Comparison of ENCODE assay signal across 10 cellular contexts in genomic region chr12:111274820-111275219, GRCh38.
DNase-seq lines count a peak whose midpoint lies in the region; ATAC-seq and TF ChIP-seq lines count a peak whose summit lies in the region.
"Had no signal": no experiment of that assay in that cellular context is flagged by ENCODE, and none has a peak within 500 bp of the region (broad histone marks: within the 10 kb centered on the region; RNA-seq: fewer than 3 reads in every experiment).

No MANE protein-coding gene starts in this region.

- no peaks in the 10 kb centered on the region for H3K9me3 Mint-ChIP-seq in GM23338
- H3K9me3 Mint-ChIP-seq in activated T-cell treated with anti-CD3 and anti-CD28 coated beads, Interleukin-2, amount 50 U/mL, for 24 hours, result no peaks in the 10 kb centered on the region

- intact Hi-C loops in thyroid gland (cut with DNase I), result no loop called here

- H3K27me3 Mint-ChIP-seq in GM23338 (ENCODE audit: insufficient read depth, low read depth, poor library complexity), result no peaks in the 10 kb centered on the region
- H3K27me3 Mint-ChIP-seq in activated T-cell treated with anti-CD3 and anti-CD28 coated beads, Interleukin-2, amount 50 U/mL, for 24 hours, result peaks cover 30% of the 10 kb centered on the region

- H3K4me2 ChIP-seq in GM23338, result no peak overlapping the region

- H3F3A ChIP-seq in GM23338 (replicated peaks; ENCODE audit: low read depth), result no peaks in the 10 kb centered on the region

- TF ChIP-seq POLR2A in thyroid gland (IDR thresholded peaks at IDR 0.05), result no peak

- H3K4me1 Mint-ChIP-seq in GM23338, result peaks cover 3% of the 10 kb centered on the region
- no peaks in the 10 kb centered on the region for H3K4me1 Mint-ChIP-seq in activated T-cell treated with anti-CD3 and anti-CD28 coated beads, Interleukin-2, amount 50 U/mL, for 24 hours (ENCODE audit: low read depth)

- H3K27ac ChIP-seq in GM23338 (ENCODE audit: low read depth), result no peak overlapping the region
- no peak overlapping the region for H3K27ac ChIP-seq in thyroid gland

- no peaks in the 10 kb centered on the region for H3K27me3 ChIP-seq in GM23338 (ENCODE audit: insufficient read depth)
- no peaks in the 10 kb centered on the region for H3K27me3 ChIP-seq in thyroid gland

- no peaks in the 10 kb centered on the region for H3K36me3 ChIP-seq in GM23338 (ENCODE audit: insufficient read depth)
- H3K36me3 ChIP-seq in thyroid gland, result no peaks in the 10 kb centered on the region

- H2AFZ ChIP-seq in GM23338, result no peak overlapping the region

- H3K79me2 ChIP-seq in GM23338 (replicated peaks; ENCODE audit: insufficient read depth), result no peaks in the 10 kb centered on the region

- H3K9me3 ChIP-seq in thyroid gland, result no peaks in the 10 kb centered on the region

- WGBS in thyroid gland, 2 donors, result 76 to 84% methylated on average over 6 of the region's 6 CpGs

- no peaks in the 10 kb centered on the region for H3K4me1 ChIP-seq in GM23338 (ENCODE audit: insufficient read depth)
- no peaks in the 10 kb centered on the region for H3K4me1 ChIP-seq in thyroid gland

- ATAC-seq in GM23338 (peak; percentile 79), HG03442 (IDR thresholded peaks at IDR 0.05; ENCODE audit: unreplicated experiment) (no peak), GM21825 (IDR thresholded peaks at IDR 0.05; ENCODE audit: unreplicated experiment) (no peak)

- H3K9me2 ChIP-seq in GM23338 (ENCODE audit: insufficient read depth), result no peaks in the 10 kb centered on the region

- H3K4me3 Mint-ChIP-seq in GM23338, result no peak overlapping the region; the same call in 2 of the 3 replicates
- H3K4me3 Mint-ChIP-seq in activated T-cell treated with anti-CD3 and anti-CD28 coated beads, Interleukin-2, amount 50 U/mL, for 24 hours, result no peak overlapping the region

- no peak for DNase-seq in AG10803 (ENCODE audit: low read depth)
- DNase-seq in GM23338 (ENCODE audit: low spot score), result peak; percentile 61
- peak; percentile 35 for DNase-seq in RPMI8226
- peak; percentile 22 for DNase-seq in germinal center (ENCODE audit: low spot score)
- no peak for DNase-seq in activated T-cell treated with anti-CD3 and anti-CD28 coated beads, Interleukin-2, amount 50 U/mL, for 24 hours
- no peak for DNase-seq in thyroid gland
- DNase-seq: activated CD4-positive, CD25-positive, alpha-beta regulatory T cell; NCI-H2081 had no signal

- TF ChIP-seq CTCF in AG10803 (conservative IDR thresholded peaks at IDR 0.05; ENCODE audit: low read length) (peak; percentile 44), GM23338 (conservative IDR thresholded peaks at IDR 0.05; ENCODE audit: low read depth in 2 of 2) (peak; percentile 50 to 63), thyroid gland (IDR thresholded peaks at IDR 0.05) (peak in 3 of 6 experiments; percentile 17 to 38 (median 36))

- no peaks in the 10 kb centered on the region; the same call in 1 of the 2 replicates for H4K20me1 ChIP-seq in GM23338 (replicated peaks; ENCODE audit: insufficient read depth)

- no peak overlapping the region; the same call in 1 of the 2 replicates for H3K27ac Mint-ChIP-seq in GM23338
- no peak overlapping the region for H3K27ac Mint-ChIP-seq in activated T-cell treated with anti-CD3 and anti-CD28 coated beads, Interleukin-2, amount 50 U/mL, for 24 hours

- H3K36me3 Mint-ChIP-seq in GM23338 (ENCODE audit: low read depth), result no peaks in the 10 kb centered on the region; the same call in 2 of the 3 replicates
- H3K36me3 Mint-ChIP-seq in activated T-cell treated with anti-CD3 and anti-CD28 coated beads, Interleukin-2, amount 50 U/mL, for 24 hours (ENCODE audit: low read depth), result no peaks in the 10 kb centered on the region

- H3K4me3 ChIP-seq in AG10803 (ENCODE audit: low read length) (no peak overlapping the region), GM23338 (no peak overlapping the region), thyroid gland (replicated peaks in 1 of 3) (no peak overlapping the region)

TF ChIP-seq in GM23338, 12 proteins besides CTCF, POLR2A, EP300 and RAD21 (continues in another document):
- no peak for TF ChIP-seq ZNF331 (CRISPR knock-in tag; IDR thresholded peaks at IDR 0.05; ENCODE audit: low read depth)
- no peak for TF ChIP-seq EZH2 (IDR thresholded peaks at IDR 0.05; ENCODE audit: low read depth, unreplicated experiment)
- TF ChIP-seq, protein P1, sequence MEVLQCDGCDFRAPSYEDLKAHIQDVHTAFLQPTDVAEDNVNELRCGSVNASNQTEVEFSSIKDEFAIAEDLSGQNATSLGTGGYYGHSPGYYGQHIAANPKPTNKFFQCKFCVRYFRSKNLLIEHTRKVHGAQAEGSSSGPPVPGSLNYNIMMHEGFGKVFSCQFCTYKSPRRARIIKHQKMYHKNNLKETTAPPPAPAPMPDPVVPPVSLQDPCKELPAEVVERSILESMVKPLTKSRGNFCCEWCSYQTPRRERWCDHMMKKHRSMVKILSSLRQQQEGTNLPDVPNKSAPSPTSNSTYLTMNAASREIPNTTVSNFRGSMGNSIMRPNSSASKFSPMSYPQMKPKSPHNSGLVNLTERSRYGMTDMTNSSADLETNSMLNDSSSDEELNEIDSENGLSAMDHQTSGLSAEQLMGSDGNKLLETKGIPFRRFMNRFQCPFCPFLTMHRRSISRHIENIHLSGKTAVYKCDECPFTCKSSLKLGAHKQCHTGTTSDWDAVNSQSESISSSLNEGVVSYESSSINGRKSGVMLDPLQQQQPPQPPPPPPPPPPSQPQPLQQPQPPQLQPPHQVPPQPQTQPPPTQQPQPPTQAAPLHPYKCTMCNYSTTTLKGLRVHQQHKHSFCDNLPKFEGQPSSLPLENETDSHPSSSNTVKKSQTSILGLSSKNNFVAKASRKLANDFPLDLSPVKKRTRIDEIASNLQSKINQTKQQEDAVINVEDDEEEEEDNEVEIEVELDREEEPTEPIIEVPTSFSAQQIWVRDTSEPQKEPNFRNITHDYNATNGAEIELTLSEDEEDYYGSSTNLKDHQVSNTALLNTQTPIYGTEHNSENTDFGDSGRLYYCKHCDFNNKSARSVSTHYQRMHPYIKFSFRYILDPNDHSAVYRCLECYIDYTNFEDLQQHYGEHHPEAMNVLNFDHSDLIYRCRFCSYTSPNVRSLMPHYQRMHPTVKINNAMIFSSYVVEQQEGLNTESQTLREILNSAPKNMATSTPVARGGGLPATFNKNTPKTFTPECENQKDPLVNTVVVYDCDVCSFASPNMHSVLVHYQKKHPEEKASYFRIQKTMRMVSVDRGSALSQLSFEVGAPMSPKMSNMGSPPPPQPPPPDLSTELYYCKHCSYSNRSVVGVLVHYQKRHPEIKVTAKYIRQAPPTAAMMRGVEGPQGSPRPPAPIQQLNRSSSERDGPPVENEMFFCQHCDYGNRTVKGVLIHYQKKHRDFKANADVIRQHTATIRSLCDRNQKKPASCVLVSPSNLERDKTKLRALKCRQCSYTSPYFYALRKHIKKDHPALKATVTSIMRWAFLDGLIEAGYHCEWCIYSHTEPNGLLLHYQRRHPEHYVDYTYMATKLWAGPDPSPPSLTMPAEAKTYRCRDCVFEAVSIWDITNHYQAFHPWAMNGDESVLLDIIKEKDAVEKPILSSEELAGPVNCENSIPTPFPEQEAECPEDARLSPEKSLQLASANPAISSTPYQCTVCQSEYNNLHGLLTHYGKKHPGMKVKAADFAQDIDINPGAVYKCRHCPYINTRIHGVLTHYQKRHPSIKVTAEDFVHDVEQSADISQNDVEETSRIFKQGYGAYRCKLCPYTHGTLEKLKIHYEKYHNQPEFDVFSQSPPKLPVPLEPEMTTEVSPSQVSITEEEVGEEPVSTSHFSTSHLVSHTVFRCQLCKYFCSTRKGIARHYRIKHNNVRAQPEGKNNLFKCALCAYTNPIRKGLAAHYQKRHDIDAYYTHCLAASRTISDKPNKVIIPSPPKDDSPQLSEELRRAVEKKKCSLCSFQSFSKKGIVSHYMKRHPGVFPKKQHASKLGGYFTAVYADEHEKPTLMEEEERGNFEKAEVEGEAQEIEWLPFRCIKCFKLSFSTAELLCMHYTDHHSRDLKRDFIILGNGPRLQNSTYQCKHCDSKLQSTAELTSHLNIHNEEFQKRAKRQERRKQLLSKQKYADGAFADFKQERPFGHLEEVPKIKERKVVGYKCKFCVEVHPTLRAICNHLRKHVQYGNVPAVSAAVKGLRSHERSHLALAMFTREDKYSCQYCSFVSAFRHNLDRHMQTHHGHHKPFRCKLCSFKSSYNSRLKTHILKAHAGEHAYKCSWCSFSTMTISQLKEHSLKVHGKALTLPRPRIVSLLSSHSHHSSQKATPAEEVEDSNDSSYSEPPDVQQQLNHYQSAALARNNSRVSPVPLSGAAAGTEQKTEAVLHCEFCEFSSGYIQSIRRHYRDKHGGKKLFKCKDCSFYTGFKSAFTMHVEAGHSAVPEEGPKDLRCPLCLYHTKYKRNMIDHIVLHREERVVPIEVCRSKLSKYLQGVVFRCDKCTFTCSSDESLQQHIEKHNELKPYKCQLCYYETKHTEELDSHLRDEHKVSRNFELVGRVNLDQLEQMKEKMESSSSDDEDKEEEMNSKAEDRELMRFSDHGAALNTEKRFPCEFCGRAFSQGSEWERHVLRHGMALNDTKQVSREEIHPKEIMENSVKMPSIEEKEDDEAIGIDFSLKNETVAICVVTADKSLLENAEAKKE (CRISPR knock-in tag; IDR thresholded peaks at IDR 0.05), result no peak
- no peak for TF ChIP-seq REST (IDR thresholded peaks at IDR 0.05; ENCODE audit: unreplicated experiment)
- no peak for TF ChIP-seq STAT1 (IDR thresholded peaks at IDR 0.05; ENCODE audit: unreplicated experiment)
- TF ChIP-seq EZH2phosphoT487 (IDR thresholded peaks at IDR 0.05; ENCODE audit: unreplicated experiment), result no peak

Comparison
In these comparisons a context has a peak if more than half of its experiments do, and no peak if none do; other contexts are left out.
1. DNase-seq: peak in GM23338 (single experiment), RPMI8226 (single experiment) and germinal center (single experiment); none in AG10803 (single experiment), activated T-cell treated with anti-CD3 and anti-CD28 coated beads, Interleukin-2, amount 50 U/mL, for 24 hours (single experiment) and thyroid gland (0 of 2).